ENCODE assay signal across 8 cellular contexts in genomic region chr9:26946753-26947727, GRCh38. TPM values are rescaled to one million over a fixed set of nuclear protein-coding genes. Genes with fewer than 3 reads are reported as not detected.
DNase-seq lines count a peak whose midpoint lies in the region; ATAC-seq and TF ChIP-seq lines count a peak whose summit lies in the region.

Gene PLAA (minus strand): TSS chr9:26947242. CDS start chr9:26947045, 197 bp downstream.

- H3F3A ChIP-seq in PC-9 (ENCODE audit: insufficient read depth, low read depth) = no peaks in the 10 kb centered on the region; the same call in 1 of the 2 replicates

- H3K27me3 Mint-ChIP-seq in activated T-cell treated with anti-CD3 and anti-CD28 coated beads, Interleukin-2, amount 50 U/mL, for 4 hours (ENCODE audit: low read depth) = no peaks in the 10 kb centered on the region

- H3K36me3 Mint-ChIP-seq in activated T-cell treated with anti-CD3 and anti-CD28 coated beads, Interleukin-2, amount 50 U/mL, for 4 hours (ENCODE audit: insufficient read depth) = peaks cover 14% of the 10 kb centered on the region

- no TSS peak for BruUV-seq in PC-9 (replicated peaks; lab: Mats Ljungman, UMichigan)

- H3K9me3 ChIP-seq in PC-9 (ENCODE audit: insufficient read depth, low read depth) = no peaks in the 10 kb centered on the region
- H3K9me3 ChIP-seq in muscle layer of duodenum (ENCODE audit: control insufficient read depth in 1 of 2, low read length in 2 of 2) = no peaks in the 10 kb centered on the region

- TF ChIP-seq CTCF in PC-9 (conservative IDR thresholded peaks at IDR 0.05) = no peak

- DNase-seq in DMS 273 (lab: John Stamatoyannopoulos, UW; ENCODE audit: unreplicated experiment) = peak; percentile 98
- DNase-seq in HuH-7 (ENCODE audit: low spot score) = peak; percentile 68
- peak; percentile 75 to 79 for DNase-seq in PC-9
- peak; percentile 74 for DNase-seq in activated T-cell treated with anti-CD3 and anti-CD28 coated beads, Interleukin-2, amount 50 U/mL, for 4 hours
- DNase-seq in stimulated activated CD8-positive, alpha-beta memory T cell treated with anti-CD3 and anti-CD28 coated beads, Interleukin-7, amount 100 ng/mL, for 4 hours (ENCODE audit: low read depth in 2 of 2) = peak; percentile 68 to 80

- H3K4me3 ChIP-seq in PC-9 (peak within 1 kb of the TSS; percentile 91), muscle layer of duodenum (ENCODE audit: low read depth in 1 of 2, low read length in 2 of 2) (peak within 1 kb of the TSS; percentile 82 to 96)

- H3K4me2 ChIP-seq in PC-9 = peak within 1 kb of the TSS; percentile 93

- peak within 1 kb of the TSS; percentile 74 for H3K27ac ChIP-seq in PC-9
- peak within 1 kb of the TSS; percentile 97 for H3K27ac ChIP-seq in muscle layer of duodenum (ENCODE audit: low read length)

- ATAC-seq in GM21515 (IDR thresholded peaks at IDR 0.05; ENCODE audit: unreplicated experiment) (peak; percentile 99), esophagus mucosa (peak; percentile 100)
- peak; percentile 97 for ATAC-seq in activated T-cell treated with anti-CD3 and anti-CD28 coated beads, Interleukin-2, amount 50 U/mL, for 4 hours

- peak within 1 kb of the TSS; percentile 96 for H3K4me3 Mint-ChIP-seq in activated T-cell treated with anti-CD3 and anti-CD28 coated beads, Interleukin-2, amount 50 U/mL, for 4 hours

- H3K4me1 Mint-ChIP-seq in activated T-cell treated with anti-CD3 and anti-CD28 coated beads, Interleukin-2, amount 50 U/mL, for 4 hours (ENCODE audit: low read depth) = peaks cover 42% of the 10 kb centered on the region

- H3K27me3 ChIP-seq in PC-9 (ENCODE audit: insufficient read depth, low read depth) (no peaks in the 10 kb centered on the region), muscle layer of duodenum (ENCODE audit: low read depth, low read length) (no peaks in the 10 kb centered on the region)

- peak within 1 kb of the TSS; percentile 87 for H2AFZ ChIP-seq in PC-9

- H3K36me3 ChIP-seq in PC-9 (ENCODE audit: low read depth) = no peaks in the 10 kb centered on the region
- peaks cover 0 to 3% of the 10 kb centered on the region in 2 donors for H3K36me3 ChIP-seq in muscle layer of duodenum (ENCODE audit: control insufficient read depth in 1 of 2, insufficient read depth in 2 of 2, low read length in 2 of 2)

- CTCF ChIA-PET in PC-9 (lab: Charles Lee) = no interaction called here

- no peaks in the 10 kb centered on the region for H3K9me3 Mint-ChIP-seq in activated T-cell treated with anti-CD3 and anti-CD28 coated beads, Interleukin-2, amount 50 U/mL, for 4 hours

- no peaks in the 10 kb centered on the region for H3K9me2 ChIP-seq in PC-9 (ENCODE audit: insufficient read depth)

- H4K20me1 ChIP-seq in PC-9 (ENCODE audit: insufficient read depth) = no peaks in the 10 kb centered on the region

- peaks cover 9% of the 10 kb centered on the region for H3K4me1 ChIP-seq in PC-9 (replicated peaks; ENCODE audit: insufficient read depth)
- peaks cover 6 to 20% of the 10 kb centered on the region in 2 donors for H3K4me1 ChIP-seq in muscle layer of duodenum (ENCODE audit: control insufficient read depth in 1 of 2, insufficient read depth in 2 of 2, low read length in 2 of 2)

- intact Hi-C loops in PC-9 (cut with micrococcal nuclease; ENCODE audit: unreplicated experiment) = loop anchor here (1.0 kb wide), 2 partner anchors 9 to 55 kb away; partner anchors contain the start of genes CAAP1 and IFT74

- peaks cover 52% of the 10 kb centered on the region for H3K79me2 ChIP-seq in PC-9 (ENCODE audit: low read depth)

- POLR2A ChIA-PET in PC-9 (lab: Charles Lee; ENCODE audit: unreplicated experiment) = interaction anchor here (0.6 to 0.7 kb wide), 2 partner anchors 9 kb away, joined by 3 to 7 read pairs; partner anchors contain the start of gene IFT74

RNA-seq across cellular contexts. Expression of gene PLAA, which starts in this region (rescaled TPM):
- 19.7 and 23.3 TPM in 2 replicates for total RNA-seq in PC-9 (2021)
- total RNA-seq in activated T-cell treated with anti-CD3 and anti-CD28 coated beads, Interleukin-2, amount 50 U/mL, for 4 hours = 10 to 100 TPM; 54.4 to 56.8 (median 55.4) TPM
- total RNA-seq in esophagus mucosa = 21.6 TPM

Comparison
In these comparisons a context has a peak if more than half of its experiments do, and no peak if none do; other contexts are left out.
1. Peak in every context shown above with its lines: DNase-seq, ATAC-seq, H3K4me3 ChIP-seq and H3K27ac ChIP-seq.